In the genomic region with DNA sequence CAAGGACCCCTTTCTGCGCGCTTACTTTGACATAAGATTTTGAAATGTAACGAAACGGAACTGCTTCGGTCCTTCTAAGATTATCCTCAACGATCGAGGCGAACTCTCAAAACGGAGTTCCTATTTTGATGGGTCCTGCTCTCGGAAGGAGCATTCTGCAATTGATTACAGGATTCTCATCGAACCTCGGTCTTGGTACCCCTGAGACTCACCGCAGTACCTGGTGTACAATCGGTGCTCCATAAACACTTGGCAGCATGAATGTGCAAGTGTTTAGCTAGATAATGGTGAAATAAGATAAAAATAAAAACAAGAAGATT, we compare ENCODE assay signal across 8 cellular contexts. TPM values are rescaled to one million over a fixed set of nuclear protein-coding genes. Genes with fewer than 3 reads are reported as not detected.
DNase-seq lines count a peak whose midpoint lies in the region; ATAC-seq and TF ChIP-seq lines count a peak whose summit lies in the region.

No MANE protein-coding gene starts in this region.

- no peak for TF ChIP-seq CTCF in BE2C (IDR thresholded peaks at IDR 0.05; ENCODE audit: low read depth, low read length)
- TF ChIP-seq CTCF in glutamatergic neuron (IDR thresholded peaks at IDR 0.05; ENCODE audit: partially characterized antibody, unreplicated experiment), result peak; percentile 1

- peaks cover 6% of the 10 kb centered on the region for H3K9me3 Mint-ChIP-seq in glutamatergic neuron (ENCODE audit: unreplicated experiment)

- DNase-seq in BE2C, result no peak
- no peak for DNase-seq in glutamatergic neuron
- DNase-seq in NAMALWA (ENCODE audit: low spot score), result no peak

- no peaks in the 10 kb centered on the region for H3K4me1 ChIP-seq in BE2C

- H3K36me3 Mint-ChIP-seq in glutamatergic neuron (ENCODE audit: unreplicated experiment), result no peaks in the 10 kb centered on the region

- H3K4me3 Mint-ChIP-seq in glutamatergic neuron (ENCODE audit: unreplicated experiment), result peak overlapping the region; percentile 96

- H3K36me3 ChIP-seq in BE2C, result peaks cover 14% of the 10 kb centered on the region

- H3K27me3 ChIP-seq in BE2C, result no peaks in the 10 kb centered on the region

- H3K27me3 Mint-ChIP-seq in glutamatergic neuron (ENCODE audit: unreplicated experiment), result peaks cover 6% of the 10 kb centered on the region

- ATAC-seq in GM21723 (IDR thresholded peaks at IDR 0.05; ENCODE audit: unreplicated experiment), result peak; percentile 7
- ATAC-seq in SK-N-SH treated with all-trans-retinoic acid at 6 μM for 48 hours, result peak; percentile 27
- ATAC-seq in activated CD4-positive, CD25-positive, alpha-beta regulatory T cell treated with anti-CD3 and anti-CD28 coated beads, Interleukin-2, amount 50 U/mL, for 24 hours, result no peak
- ATAC-seq in HG02840 (IDR thresholded peaks at IDR 0.05; ENCODE audit: low FRiP score, unreplicated experiment), result no peak

- no peaks in the 10 kb centered on the region for H3K9me3 ChIP-seq in BE2C

- H3K4me1 Mint-ChIP-seq in glutamatergic neuron (ENCODE audit: low read depth, unreplicated experiment), result peaks cover 3% of the 10 kb centered on the region

- peak overlapping the region; percentile 88 for H3K4me3 ChIP-seq in BE2C (ENCODE audit: low read depth, low read length)
- peak overlapping the region; percentile 63 to 95 (median 73) for H3K4me3 ChIP-seq in skin epidermis

- H3K27ac Mint-ChIP-seq in glutamatergic neuron (ENCODE audit: unreplicated experiment), result peak overlapping the region; percentile 99

- peak overlapping the region; percentile 52 to 97 (median 93) for H3K27ac ChIP-seq in skin epidermis

TF ChIP-seq in SK-N-SH treated with all-trans-retinoic acid at 6 μM for 48 hours, 23 proteins besides CTCF, POLR2A, EP300 and RAD21:
- TF ChIP-seq RARB (CRISPR knock-in tag; IDR thresholded peaks at IDR 0.05), result no peak
- TF ChIP-seq ZNF565 (CRISPR knock-in tag; conservative IDR thresholded peaks at IDR 0.05; ENCODE audit: low read depth), result no peak
- no peak for TF ChIP-seq TOX (CRISPR knock-in tag; IDR thresholded peaks at IDR 0.05; ENCODE audit: borderline replicate concordance)
- TF ChIP-seq, protein P1, sequence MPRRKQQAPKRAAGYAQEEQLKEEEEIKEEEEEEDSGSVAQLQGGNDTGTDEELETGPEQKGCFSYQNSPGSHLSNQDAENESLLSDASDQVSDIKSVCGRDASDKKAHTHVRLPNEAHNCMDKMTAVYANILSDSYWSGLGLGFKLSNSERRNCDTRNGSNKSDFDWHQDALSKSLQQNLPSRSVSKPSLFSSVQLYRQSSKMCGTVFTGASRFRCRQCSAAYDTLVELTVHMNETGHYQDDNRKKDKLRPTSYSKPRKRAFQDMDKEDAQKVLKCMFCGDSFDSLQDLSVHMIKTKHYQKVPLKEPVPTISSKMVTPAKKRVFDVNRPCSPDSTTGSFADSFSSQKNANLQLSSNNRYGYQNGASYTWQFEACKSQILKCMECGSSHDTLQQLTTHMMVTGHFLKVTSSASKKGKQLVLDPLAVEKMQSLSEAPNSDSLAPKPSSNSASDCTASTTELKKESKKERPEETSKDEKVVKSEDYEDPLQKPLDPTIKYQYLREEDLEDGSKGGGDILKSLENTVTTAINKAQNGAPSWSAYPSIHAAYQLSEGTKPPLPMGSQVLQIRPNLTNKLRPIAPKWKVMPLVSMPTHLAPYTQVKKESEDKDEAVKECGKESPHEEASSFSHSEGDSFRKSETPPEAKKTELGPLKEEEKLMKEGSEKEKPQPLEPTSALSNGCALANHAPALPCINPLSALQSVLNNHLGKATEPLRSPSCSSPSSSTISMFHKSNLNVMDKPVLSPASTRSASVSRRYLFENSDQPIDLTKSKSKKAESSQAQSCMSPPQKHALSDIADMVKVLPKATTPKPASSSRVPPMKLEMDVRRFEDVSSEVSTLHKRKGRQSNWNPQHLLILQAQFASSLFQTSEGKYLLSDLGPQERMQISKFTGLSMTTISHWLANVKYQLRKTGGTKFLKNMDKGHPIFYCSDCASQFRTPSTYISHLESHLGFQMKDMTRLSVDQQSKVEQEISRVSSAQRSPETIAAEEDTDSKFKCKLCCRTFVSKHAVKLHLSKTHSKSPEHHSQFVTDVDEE (CRISPR knock-in tag; IDR thresholded peaks at IDR 0.05), result no peak
- TF ChIP-seq TCF4 (CRISPR knock-in tag; IDR thresholded peaks at IDR 0.05; ENCODE audit: borderline replicate concordance), result no peak

RNA-seq across cellular contexts. Expression of gene NEMF, which starts 0.5 kb away (rescaled TPM):
- polyA plus RNA-seq in BE2C (2012; ENCODE audit: insufficient read depth, insufficient read length, low read depth), result 25.0 TPM
- total RNA-seq in glutamatergic neuron (ENCODE audit: unreplicated experiment), result 78.8 TPM

RNA-seq across cellular contexts. Expression of gene ARF6, which starts 39.8 kb away (rescaled TPM):
- polyA plus RNA-seq in BE2C (2012; ENCODE audit: insufficient read depth, insufficient read length, low read depth), result 34.3 TPM
- 38.8 TPM for total RNA-seq in glutamatergic neuron (ENCODE audit: unreplicated experiment)

Comparison
In these comparisons a context has a peak if more than half of its experiments do, and no peak if none do; other contexts are left out.
1. ATAC-seq: peak in GM21723 (single experiment) and SK-N-SH treated with all-trans-retinoic acid at 6 μM for 48 hours (single experiment); none in activated CD4-positive, CD25-positive, alpha-beta regulatory T cell treated with anti-CD3 and anti-CD28 coated beads, Interleukin-2, amount 50 U/mL, for 24 hours (0 of 2) and HG02840 (single experiment).